In genomic region chr2:241461693-241462677, GRCh38 we compare ENCODE assay signal across 30 cellular contexts. TPM values are rescaled to one million over a fixed set of nuclear protein-coding genes. Genes with fewer than 3 reads are reported as not detected.
A peak's percentile ranks its signal among the peaks of the same experiment; 100 is the strongest.
DNase-seq lines count a peak whose midpoint lies in the region; ATAC-seq, FAIRE-seq and TF ChIP-seq lines count a peak whose summit lies in the region.
"Had no signal": no experiment of that assay in that cellular context is flagged by ENCODE, and none has a peak within 500 bp of the region (broad histone marks: within the 10 kb centered on the region; RNA-seq: fewer than 3 reads in every experiment).

No MANE protein-coding gene starts in this region.

- POLR2A ChIA-PET in PC-3 (lab: Charles Lee; ENCODE audit: unreplicated experiment) = no interaction called here
- POLR2A ChIA-PET in HepG2 (lab: Yijun Ruan, JAX) = no interaction called here

- CTCF ChIA-PET in PC-3 (lab: Charles Lee) (no interaction called here), HepG2 (lab: Yijun Ruan, JAX; ENCODE audit: low intra/inter-chr PET ratio, low total read pairs) (no interaction called here)

- no peak for TF ChIP-seq RAD21 in HepG2 (CRISPR knock-in tag; IDR thresholded peaks at IDR 0.05)

- H3K9ac ChIP-seq in PC-3 (ENCODE audit: low read length) = no peak overlapping the region
- H3K9ac ChIP-seq in HepG2 (ENCODE audit: insufficient read depth, low read depth, low read length) = no peak overlapping the region
- H3K9ac ChIP-seq: SK-N-SH had no signal

- TF ChIP-seq POLR2A in HepG2 (IDR thresholded peaks at IDR 0.05; ENCODE audit: insufficient read depth in 1 of 2, low read depth in 2 of 2, low read length in 2 of 2) = no peak
- no peak for TF ChIP-seq POLR2A in stomach (IDR thresholded peaks at IDR 0.05)
- TF ChIP-seq POLR2A in esophagus muscularis mucosa (IDR thresholded peaks at IDR 0.05; ENCODE audit: low read depth) = no peak

- H3K9me2 ChIP-seq in PC-3 (replicated peaks; ENCODE audit: low read length) = no peaks in the 10 kb centered on the region
- H3K9me2 ChIP-seq: SK-N-SH had no signal

- no peaks in the 10 kb centered on the region for H3K79me2 ChIP-seq in PC-3 (ENCODE audit: low read length)
- H3K79me2 ChIP-seq in HepG2 (ENCODE audit: insufficient read depth, low read length) = no peaks in the 10 kb centered on the region

- intact Hi-C loops in PC-3 (cut with micrococcal nuclease) = no loop called here
- intact Hi-C loops in HepG2 (cut with micrococcal nuclease; ENCODE audit: unreplicated experiment) = no loop called here
- intact Hi-C loops in stomach (cut with DNase I; ENCODE audit: low total_unique reads) = no loop called here
- intact Hi-C loops in esophagus muscularis mucosa (cut with DNase I) = no loop called here

- no peaks in the 10 kb centered on the region for H3K9me3 ChIP-seq in PC-3 (ENCODE audit: low read length)
- no peaks in the 10 kb centered on the region for H3K9me3 ChIP-seq in HepG2 (ENCODE audit: low read length)
- no peaks in the 10 kb centered on the region for H3K9me3 ChIP-seq in stomach
- H3K9me3 ChIP-seq in esophagus muscularis mucosa = no peaks in the 10 kb centered on the region
- H3K9me3 ChIP-seq: adrenal gland, sigmoid colon, SK-N-SH, tibial nerve had no signal

- H4K20me1 ChIP-seq in PC-3 (ENCODE audit: low read length) (no peaks in the 10 kb centered on the region), HepG2 (ENCODE audit: insufficient read depth, low read length) (no peaks in the 10 kb centered on the region)

- in situ Hi-C loops in HepG2 (cut with HindIII; ENCODE audit: extremely low pct_ligation_motif_present, low pct_unique_long_range_greater_than_20kb) = no loop called here

- BruUV-seq in PC-3 (replicated peaks; lab: Mats Ljungman, UMichigan) (no TSS peak), HepG2 (replicated peaks; lab: Mats Ljungman, UMichigan) (no TSS peak)

- TF ChIP-seq CTCF in PC-3 (conservative IDR thresholded peaks at IDR 0.05; ENCODE audit: low read depth, low read length) (no peak), HepG2 (CRISPR knock-in tag; IDR thresholded peaks at IDR 0.05) (no peak), stomach (IDR thresholded peaks at IDR 0.05) (no peak), esophagus muscularis mucosa (IDR thresholded peaks at IDR 0.05) (no peak)

- WGBS in HepG2 (ENCODE audit: low lambda C conversion rate) = 93% methylated on average over 18 of the region's 19 CpGs
- WGBS in stomach, 5 donors = 38 to 67% (median 58%) methylated on average over 17 to 19 of the region's 19 CpGs
- 92% methylated on average over 19 of the region's 19 CpGs for WGBS in esophagus muscularis mucosa

- no peaks in the 10 kb centered on the region for H3F3A ChIP-seq in PC-3 (ENCODE audit: low read length, unreplicated experiment)

- H2AFZ ChIP-seq in PC-3 (ENCODE audit: low read length) (no peak overlapping the region), HepG2 (ENCODE audit: low read length) (no peak overlapping the region)

- H3K4me2 ChIP-seq in PC-3 (ENCODE audit: low read length) (no peak overlapping the region), HepG2 (ENCODE audit: low read depth, low read length) (no peak overlapping the region)
- H3K4me2 ChIP-seq: SK-N-SH had no signal

- H3K27me3 ChIP-seq in PC-3 (ENCODE audit: low read length) (no peaks in the 10 kb centered on the region), HepG2 (ENCODE audit: control insufficient read depth in 1 of 2, insufficient read depth in 2 of 2, low read length in 2 of 2) (no peaks in the 10 kb centered on the region), stomach (no peaks in the 10 kb centered on the region), esophagus muscularis mucosa (no peaks in the 10 kb centered on the region)
- H3K27me3 ChIP-seq: adrenal gland, sigmoid colon, tibial nerve had no signal

- no peaks in the 10 kb centered on the region for H3K4me1 ChIP-seq in PC-3 (ENCODE audit: insufficient read depth, low read length)
- H3K4me1 ChIP-seq in HepG2 (ENCODE audit: insufficient read depth, low read length) = no peaks in the 10 kb centered on the region
- H3K4me1 ChIP-seq in stomach = peaks cover 7 to 20% (median 16%) of the 10 kb centered on the region in 4 donors
- H3K4me1 ChIP-seq in esophagus muscularis mucosa = no peaks in the 10 kb centered on the region
- H3K4me1 ChIP-seq: adrenal gland, sigmoid colon, tibial nerve had no signal

- TF ChIP-seq EP300 in HepG2 (IDR thresholded peaks at IDR 0.05; ENCODE audit: low read depth in 2 of 2, low read length in 2 of 2) (no peak), HepG2 (CRISPR knock-in tag; IDR thresholded peaks at IDR 0.05; ENCODE audit: borderline replicate concordance) (no peak), stomach (IDR thresholded peaks at IDR 0.05) (no peak), esophagus muscularis mucosa (IDR thresholded peaks at IDR 0.05) (no peak)

- FAIRE-seq in HepG2 (lab: Jason Lieb, UNC) = no peak
- FAIRE-seq: endometrium had no signal

- peak; percentile 57 for ATAC-seq in PC-3
- peak; percentile 6; the same call in 2 of the 3 replicates for ATAC-seq in HepG2
- ATAC-seq: activated CD4-positive, CD25-positive, alpha-beta regulatory T cell treated with anti-CD3 and anti-CD28 coated beads, Interleukin-2, amount 50 U/mL, for 24 hours had no signal

- H3K4me3 ChIP-seq in PC-3 (ENCODE audit: low read length) (no peak overlapping the region), HepG2 (replicated peaks in 1 of 3; ENCODE audit: insufficient read depth in 1 of 3, low read depth in 2 of 3, low read length in 3 of 3) (no peak overlapping the region), stomach (no peak overlapping the region), esophagus muscularis mucosa (no peak overlapping the region)
- H3K4me3 ChIP-seq: adrenal gland, sigmoid colon, tibial nerve had no signal

- no peaks in the 10 kb centered on the region for H3K36me3 ChIP-seq in PC-3 (ENCODE audit: low read depth, low read length)
- H3K36me3 ChIP-seq in HepG2 (replicated peaks in 1 of 2; ENCODE audit: control insufficient read depth in 1 of 2, insufficient read depth in 2 of 2, low read length in 2 of 2) = no peaks in the 10 kb centered on the region
- peaks cover 0 to 44% (median 31%) of the 10 kb centered on the region in 4 donors for H3K36me3 ChIP-seq in stomach
- peaks cover 0 to 37% (median 12%) of the 10 kb centered on the region in 4 donors for H3K36me3 ChIP-seq in esophagus muscularis mucosa
- H3K36me3 ChIP-seq: adrenal gland had no signal

- no peak overlapping the region for H3K27ac ChIP-seq in PC-3 (ENCODE audit: low read length)
- no peak overlapping the region for H3K27ac ChIP-seq in HepG2 (ENCODE audit: extremely low read length, insufficient read depth, low read length)
- peak overlapping the region; percentile 62 to 86 (median 78) for H3K27ac ChIP-seq in stomach
- no peak overlapping the region for H3K27ac ChIP-seq in esophagus muscularis mucosa (replicated peaks in 1 of 4)
- H3K27ac ChIP-seq: adrenal gland, sigmoid colon, tibial nerve had no signal

- DNase-seq in NCI-H748 (lab: John Stamatoyannopoulos, UW; ENCODE audit: unreplicated experiment) = peak; percentile 8
- DNase-seq in NCI-H748 treated with DMSO at 0.1 percent for 48 hours (lab: John Stamatoyannopoulos, UW) = no peak
- DNase-seq in PC-3 = no peak
- no peak for DNase-seq in HepG2 (ENCODE audit: low spot score)
- peak; percentile 67 for DNase-seq in stomach
- DNase-seq in esophagus muscularis mucosa (ENCODE audit: extremely low spot score) = no peak
- DNase-seq in NCI-H82 treated with DMSO at 0.1 percent for 48 hours (lab: John Stamatoyannopoulos, UW; ENCODE audit: unreplicated experiment) = no peak
- DNase-seq in superior temporal gyrus (ENCODE audit: extremely low spot score) = no peak
- DNase-seq: activated CD4-positive, alpha-beta T cell treated with anti-CD3 and anti-CD28 coated beads, Interleukin-2, amount 50 U/mL, for 48 hours; activated CD8-positive, alpha-beta memory T cell treated with anti-CD3 and anti-CD28 coated beads, Interleukin-2, amount 50 U/mL, for 48 hours; activated naive CD4-positive, alpha-beta T cell treated with anti-CD3 and anti-CD28 coated beads, Interleukin-2, amount 10 ng/mL, durations not matched to agents 7 days and 5 days; adrenal gland; Calu3; cerebellar nuclear complex; foreskin melanocyte; GOT3; HFFc6; kidney glomerular epithelial cell; mesenchymal stem cell; NCI-H1048; NCI-H1694; NCI-H446 treated with DMSO at 0.1 percent for 48 hours; OCI-M1; sigmoid colon; SK-N-SH; stimulated activated CD4-positive, alpha-beta T cell treated with anti-CD3 and anti-CD28 coated beads, Interleukin-12 subunit alpha, Interleukin-12 subunit beta, amount 100 ng/mL, for 4 hours; stimulated activated CD4-positive, alpha-beta T cell treated with anti-CD3 and anti-CD28 coated beads, Interleukin-2, amount 100 ng/mL, for 48 hours had no signal

TF ChIP-seq in HepG2, 621 proteins besides CTCF, POLR2A, EP300 and RAD21:
- TF ChIP-seq NR2C2 (CRISPR knock-in tag; IDR thresholded peaks at IDR 0.05; ENCODE audit: borderline replicate concordance) (0 out of 2 replicates have a peak, but pooled peaks have one; percentile 7), SP140L (CRISPR knock-in tag; IDR thresholded peaks at IDR 0.05; ENCODE audit: borderline replicate concordance) (no peak)
TF ChIP-seq in HepG2: peak in this region for 1.

RNA-seq across cellular contexts. Expression of gene STK25, which starts 46.4 kb away (rescaled TPM):
- 198 and 245 TPM in 2 replicates for total RNA-seq in PC-3 (2014; rRNA removed)
- 123 and 177 TPM in 2 replicates for total RNA-seq in HepG2 (2016; rRNA removed; fragmentation: Illumina TruSeq; extraction: Trizol)
- 143 and 149 TPM in 2 replicates for total RNA-seq in HepG2 (2016; cell fraction: cytosol; rRNA removed; fragmentation: Illumina TruSeq; extraction: Trizol; ENCODE audit: low read depth)
- total RNA-seq in HepG2 (2016; cell fraction: insoluble cytoplasmic fraction; rRNA removed; fragmentation: Illumina TruSeq; extraction: Trizol) = 108 and 184 TPM in 2 replicates
- 217 TPM in 2 replicates for total RNA-seq in HepG2 (2016; cell fraction: membrane; rRNA removed; fragmentation: Illumina TruSeq; extraction: Trizol)
- total RNA-seq in HepG2 (2016; cell fraction: nucleus; rRNA removed; fragmentation: Illumina TruSeq; extraction: Trizol) = 128 and 139 TPM in 2 replicates
- polyA plus RNA-seq in HepG2 (2011; rRNA removed) = 481 and 626 TPM in 2 replicates
- 323 and 410 TPM in 2 replicates for polyA plus RNA-seq in HepG2 (2011; cell fraction: cytosol; rRNA removed)
- polyA plus RNA-seq in HepG2 (2011; cell fraction: nucleus; rRNA removed) = 1,381 and 1,393 TPM in 2 replicates
- 200 and 245 TPM in 2 replicates for polyA plus RNA-seq in HepG2 (2012)
- polyA plus RNA-seq in HepG2 (2016; cell fraction: cytosol; fragmentation: Illumina TruSeq; extraction: Trizol; ENCODE audit: low read depth) = 126 and 132 TPM in 2 replicates
- 133 and 166 TPM in 2 replicates for polyA plus RNA-seq in HepG2 (2016; cell fraction: insoluble cytoplasmic fraction; fragmentation: Illumina TruSeq; extraction: Trizol; ENCODE audit: low read depth)
- polyA plus RNA-seq in HepG2 (2016; cell fraction: membrane; fragmentation: Illumina TruSeq; extraction: Trizol; ENCODE audit: low read depth) = 186 and 199 TPM in 2 replicates
- polyA plus RNA-seq in HepG2 (2016; cell fraction: nucleus; fragmentation: Illumina TruSeq; extraction: Trizol; ENCODE audit: insufficient read depth, low read depth) = 341 and 351 TPM in 2 replicates
- polyA minus RNA-seq in HepG2 (2011; rRNA and poly(A)+ RNA removed; ENCODE audit: low replicate concordance) = 198 and 615 TPM in 2 replicates
- 125 and 128 TPM in 2 replicates for polyA minus RNA-seq in HepG2 (2011; cell fraction: cytosol; rRNA and poly(A)+ RNA removed)
- 166 and 229 TPM in 2 replicates for polyA minus RNA-seq in HepG2 (2011; cell fraction: nucleus; rRNA and poly(A)+ RNA removed)
- total RNA-seq in stomach = 100 to 1,000 TPM in 4 of 5 donors, 10 to 100 TPM in 1; 93.8 to 446 (median 240) TPM
- polyA plus RNA-seq in stomach = 100 to 1,000 TPM; 116 to 162 (median 120) TPM
- total RNA-seq in esophagus muscularis mucosa = 100 to 1,000 TPM; 127 to 220 (median 153) TPM

Comparison
In these comparisons a context has a peak if more than half of its experiments do, and no peak if none do; other contexts are left out.
1. DNase-seq: peak in NCI-H748 (single experiment) and stomach (single experiment); none in NCI-H748 treated with DMSO at 0.1 percent for 48 hours (single experiment), PC-3 (single experiment), HepG2 (single experiment), esophagus muscularis mucosa (single experiment), NCI-H82 treated with DMSO at 0.1 percent for 48 hours (single experiment) and superior temporal gyrus (single experiment).
2. H3K27ac ChIP-seq: peak in stomach (5 of 5); none in PC-3 (single experiment), HepG2 (single experiment) and esophagus muscularis mucosa (0 of 4).